Comparison of ENCODE assay signal across 8 cellular contexts in genomic region chr6:163405412-163406309, GRCh38. TPM values are rescaled to one million over a fixed set of nuclear protein-coding genes. Genes with fewer than 3 reads are reported as not detected.
DNase-seq lines count a peak whose midpoint lies in the region; ATAC-seq and TF ChIP-seq lines count a peak whose summit lies in the region.

No MANE protein-coding gene starts in this region.

- H3K79me2 ChIP-seq in SK-N-SH (ENCODE audit: insufficient read depth), result no peaks in the 10 kb centered on the region

- no peak for TF ChIP-seq RAD21 in SK-N-SH (IDR thresholded peaks at IDR 0.05; ENCODE audit: low read length)

- 83% methylated on average over 18 of the region's 18 CpGs for WGBS in SK-N-SH (ENCODE audit: low lambda C conversion rate)

- H3K36me3 ChIP-seq in SK-N-SH (replicated peaks in 1 of 2; ENCODE audit: control insufficient read depth in 1 of 2, insufficient read depth in 2 of 2, low read length in 1 of 2) (no peaks in the 10 kb centered on the region), mucosa of stomach (ENCODE audit: control insufficient read depth, insufficient read depth, low read length) (no peaks in the 10 kb centered on the region), uterus (no peaks in the 10 kb centered on the region)

- H3K9ac ChIP-seq in SK-N-SH, result no peak overlapping the region
- H3K9ac ChIP-seq in mucosa of stomach (ENCODE audit: low read length), result peak overlapping the region; percentile 55

- CTCF ChIA-PET in SK-N-SH (lab: Yijun Ruan, JAX), result interaction anchor here (0.6 to 1.4 kb wide), 2 partner anchors 984 to 1228 kb away, joined by 3 read pairs; no protein-coding TSS in a partner anchor

- H2AFZ ChIP-seq in SK-N-SH (ENCODE audit: low read depth), result no peak overlapping the region

- TF ChIP-seq CTCF in SK-N-SH (IDR thresholded peaks at IDR 0.05) (no peak), dorsolateral prefrontal cortex (IDR thresholded peaks at IDR 0.05 in 54 of 56, conservative IDR thresholded peaks at IDR 0.05 in 2 of 56; ENCODE audit: low read depth in 1 of 56, partially characterized antibody in 56 of 56) (peak in 3 of 56 donors; percentile 6 to 13 (median 9)), uterus (IDR thresholded peaks at IDR 0.05) (no peak)

- intact Hi-C loops in dorsolateral prefrontal cortex (cut with DNase I) (loop anchor here in 1 of 2 donors (2.0 kb wide), 1 partner anchor 43 kb away; no protein-coding TSS in a partner anchor), uterus (cut with DNase I; ENCODE audit: low total_unique reads) (no loop called here)

- peak overlapping the region in 1 of 2 experiments; percentile 67; a peak in 2 of 4 replicates for H3K27ac ChIP-seq in SK-N-SH (ENCODE audit: low read depth in 2 of 2, low read length in 1 of 2)
- H3K27ac ChIP-seq in dorsolateral prefrontal cortex, result peak overlapping the region; percentile 77 to 100 (median 96)
- H3K27ac ChIP-seq in uterus, result peak overlapping the region; percentile 71 to 86

- peak; percentile 76 for ATAC-seq in HG02938 (IDR thresholded peaks at IDR 0.05; ENCODE audit: unreplicated experiment)

- H3K9me2 ChIP-seq in SK-N-SH, result no peaks in the 10 kb centered on the region

- H3K27me3 ChIP-seq in SK-N-SH (ENCODE audit: insufficient read depth) (no peaks in the 10 kb centered on the region), dorsolateral prefrontal cortex (no peaks in the 10 kb centered on the region), mucosa of stomach (ENCODE audit: control insufficient read depth, insufficient read depth, low read length) (no peaks in the 10 kb centered on the region), uterus (no peaks in the 10 kb centered on the region)

- no peak overlapping the region for H3K4me2 ChIP-seq in SK-N-SH

- H3K4me3 ChIP-seq in SK-N-SH (ENCODE audit: low read depth in 2 of 2, low read length in 1 of 2), result no peak overlapping the region; a peak in 1 of 4 replicates
- H3K4me3 ChIP-seq in dorsolateral prefrontal cortex, result peak overlapping the region; percentile 8 to 62 (median 44)
- H3K4me3 ChIP-seq in mucosa of stomach (ENCODE audit: low read length), result peak overlapping the region; percentile 26
- H3K4me3 ChIP-seq in uterus, result peak overlapping the region; percentile 0 to 1

- H3K4me1 ChIP-seq in SK-N-SH (ENCODE audit: control insufficient read depth in 1 of 2, insufficient read depth in 2 of 2, low read depth in 1 of 2, low read length in 1 of 2) (peaks cover 0 to 9% of the 10 kb centered on the region in 2 experiments; a peak in 2 of 4 replicates), mucosa of stomach (ENCODE audit: control insufficient read depth, insufficient read depth, low read length) (peaks cover 8% of the 10 kb centered on the region), uterus (no peaks in the 10 kb centered on the region)

- H4K20me1 ChIP-seq in SK-N-SH (ENCODE audit: insufficient read depth), result no peaks in the 10 kb centered on the region

- H3F3A ChIP-seq in SK-N-SH (replicated peaks; ENCODE audit: insufficient read depth), result no peaks in the 10 kb centered on the region

- H3K9me3 ChIP-seq in SK-N-SH (no peaks in the 10 kb centered on the region), mucosa of stomach (ENCODE audit: control insufficient read depth, low read length) (no peaks in the 10 kb centered on the region), uterus (no peaks in the 10 kb centered on the region)

- no peak for TF ChIP-seq POLR2A in uterus (IDR thresholded peaks at IDR 0.05)

- POLR2A ChIA-PET in SK-N-SH (lab: Yijun Ruan, JAX), result no interaction called here

- no peak for TF ChIP-seq EP300 in SK-N-SH (IDR thresholded peaks at IDR 0.05; ENCODE audit: borderline replicate concordance in 1 of 2, low read depth in 1 of 2, low read length in 1 of 2)

- DNase-seq in activated CD4-positive, alpha-beta T cell treated with anti-CD3 and anti-CD28 coated beads for 4 hours, result peak; percentile 6 to 15
- DNase-seq in activated CD4-positive, alpha-beta T cell treated with anti-CD3 and anti-CD28 coated beads for 1 hour, result no peak
- DNase-seq in SK-N-SH (peak; percentile 51), dorsolateral prefrontal cortex (peak in 9 of 10 donors; percentile 53 to 78 (median 74)), uterus (peak; percentile 24 to 26)
- no peak for DNase-seq in effector CD4-positive, alpha-beta T cell

TF ChIP-seq in SK-N-SH, 30 proteins besides CTCF, POLR2A, EP300 and RAD21:
- TF ChIP-seq USF1 (IDR thresholded peaks at IDR 0.05; ENCODE audit: borderline replicate concordance, low read depth), result no peak
- TF ChIP-seq MXI1 (IDR thresholded peaks at IDR 0.05; ENCODE audit: low read depth, low read length), result no peak
- TF ChIP-seq POLR2AphosphoS5 (IDR thresholded peaks at IDR 0.05; ENCODE audit: low read depth, low read length), result no peak
- TF ChIP-seq SIN3A (IDR thresholded peaks at IDR 0.05; ENCODE audit: borderline replicate concordance, low read depth, low read length), result no peak
- no peak for TF ChIP-seq EZH2phosphoT487 (IDR thresholded peaks at IDR 0.05; ENCODE audit: borderline replicate concordance, low read depth)
- no peak for TF ChIP-seq FOXJ3 (CRISPR knock-in tag; IDR thresholded peaks at IDR 0.05)
- TF ChIP-seq IRF3 (IDR thresholded peaks at IDR 0.05; ENCODE audit: low read depth, low read length), result no peak
- no peak for TF ChIP-seq ZBTB33 (IDR thresholded peaks at IDR 0.05; ENCODE audit: borderline replicate concordance, low read depth)
- TF ChIP-seq TCF12 (IDR thresholded peaks at IDR 0.05), result no peak
- TF ChIP-seq TAF1 (IDR thresholded peaks at IDR 0.05; ENCODE audit: borderline replicate concordance, low read depth, low read length), result no peak
- no peak for TF ChIP-seq RCOR1 (IDR thresholded peaks at IDR 0.05; ENCODE audit: low read length)
- no peak for TF ChIP-seq ELF1 (IDR thresholded peaks at IDR 0.05)
- no peak for TF ChIP-seq MAX (IDR thresholded peaks at IDR 0.05; ENCODE audit: low read depth)
- TF ChIP-seq CHD2 (IDR thresholded peaks at IDR 0.05; ENCODE audit: low read length, partially characterized antibody), result no peak

RNA-seq across cellular contexts. Expression of gene QKI, which starts 8.9 kb away (rescaled TPM):
- 51.1 and 67.2 TPM in 2 replicates for polyA plus RNA-seq in SK-N-SH (2012; rRNA removed)
- 51.1 and 60.4 TPM in 2 replicates for polyA plus RNA-seq in SK-N-SH (2012; cell fraction: cytosol; rRNA removed)
- 38.2 and 48.8 TPM in 2 replicates for polyA plus RNA-seq in SK-N-SH (2012; cell fraction: nucleus; rRNA removed)
- total RNA-seq in dorsolateral prefrontal cortex (1,000 to 10,000 TPM in 8 of 120 experiments, 100 to 1,000 TPM in 112; 292 to 1,535 (median 581) TPM), uterus (100 to 1,000 TPM in 3 of 4 donors, 10 to 100 TPM in 1; 93.5 to 213 (median 164) TPM)

Comparison
In these comparisons a context has a peak if more than half of its experiments do, and no peak if none do; other contexts are left out.
1. DNase-seq: peak in activated CD4-positive, alpha-beta T cell treated with anti-CD3 and anti-CD28 coated beads for 4 hours (2 of 2), SK-N-SH (single experiment), dorsolateral prefrontal cortex (9 of 10) and uterus (2 of 2); none in activated CD4-positive, alpha-beta T cell treated with anti-CD3 and anti-CD28 coated beads for 1 hour (single experiment) and effector CD4-positive, alpha-beta T cell (single experiment).
2. H3K4me3 ChIP-seq: peak in dorsolateral prefrontal cortex (59 of 59), mucosa of stomach (single experiment) and uterus (2 of 2); none in SK-N-SH (0 of 2).